8 cellular contexts compared by ENCODE assay signal in the genomic region with DNA sequence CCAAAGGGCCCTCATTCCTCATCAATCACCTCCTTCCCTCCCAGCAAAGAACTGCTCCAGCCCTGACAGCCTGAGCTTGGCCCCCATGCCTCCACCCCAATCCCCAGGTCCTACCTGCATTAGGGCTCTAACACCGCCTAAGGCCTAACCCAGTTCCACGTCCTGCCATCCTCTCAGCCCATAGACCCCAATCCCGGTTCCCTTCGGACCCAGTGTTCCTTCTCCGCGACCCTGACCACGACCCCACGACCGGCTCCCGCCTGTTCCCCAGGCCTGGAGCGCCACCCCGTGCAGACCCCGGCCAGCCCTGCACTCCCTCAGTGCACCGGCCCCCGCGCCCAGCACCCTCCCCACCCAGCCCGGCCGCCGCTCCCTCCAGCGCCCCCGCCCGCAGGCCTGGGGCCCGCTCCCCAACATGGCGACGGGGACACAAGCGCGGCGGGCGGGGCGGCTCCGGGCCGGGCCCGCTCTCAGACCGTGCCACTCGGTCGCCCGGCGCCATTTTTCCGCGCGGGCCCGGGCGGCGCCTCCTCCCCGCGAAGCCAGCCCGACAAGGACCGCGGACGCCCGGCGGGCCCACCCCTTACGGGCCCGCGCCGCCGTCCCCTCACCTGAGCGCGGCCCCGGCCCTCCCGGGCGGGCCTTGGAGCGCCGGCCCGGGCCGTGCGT. TPM values are rescaled to one million over a fixed set of nuclear protein-coding genes. Genes with fewer than 3 reads are reported as not detected.
DNase-seq lines count a peak whose midpoint lies in the region; ATAC-seq and TF ChIP-seq lines count a peak whose summit lies in the region.

No MANE protein-coding gene starts in this region.

- H3K27ac Mint-ChIP-seq in activated T-cell treated with anti-CD3 and anti-CD28 coated beads, Interleukin-2, amount 50 U/mL, for 24 hours, result peak overlapping the region; percentile 96

- TF ChIP-seq CTCF in esophagus muscularis mucosa (IDR thresholded peaks at IDR 0.05), result no peak

- H3K4me1 Mint-ChIP-seq in activated T-cell treated with anti-CD3 and anti-CD28 coated beads, Interleukin-2, amount 50 U/mL, for 24 hours (ENCODE audit: low read depth), result peaks cover 44% of the 10 kb centered on the region

- ATAC-seq in GM18907 (IDR thresholded peaks at IDR 0.05; ENCODE audit: unreplicated experiment) (peak; percentile 69), HG03175 (IDR thresholded peaks at IDR 0.05; ENCODE audit: unreplicated experiment) (peak; percentile 81)

- H3K4me3 Mint-ChIP-seq in activated T-cell treated with anti-CD3 and anti-CD28 coated beads, Interleukin-2, amount 50 U/mL, for 24 hours, result peak overlapping the region; percentile 96

- H3K36me3 Mint-ChIP-seq in activated T-cell treated with anti-CD3 and anti-CD28 coated beads, Interleukin-2, amount 50 U/mL, for 24 hours (ENCODE audit: low read depth), result peaks cover 18% of the 10 kb centered on the region

- no peaks in the 10 kb centered on the region for H3K9me3 Mint-ChIP-seq in activated T-cell treated with anti-CD3 and anti-CD28 coated beads, Interleukin-2, amount 50 U/mL, for 24 hours

- WGBS in esophagus muscularis mucosa, result under 1% methylated on average over 20 of the region's 67 CpGs

- peak overlapping the region; percentile 79 for H3K9ac ChIP-seq in NT2/D1 (ENCODE audit: insufficient read length, low read depth)

- intact Hi-C loops in esophagus muscularis mucosa (cut with DNase I), result no loop called here

- H3K4me1 ChIP-seq in NT2/D1 (ENCODE audit: insufficient read depth, insufficient read length) (no peaks in the 10 kb centered on the region), esophagus muscularis mucosa (peaks cover 34 to 51% (median 49%) of the 10 kb centered on the region in 4 donors), muscle layer of duodenum (ENCODE audit: control insufficient read depth in 1 of 2, insufficient read depth in 2 of 2, low read length in 2 of 2) (peaks cover 0 to 31% of the 10 kb centered on the region in 2 donors)

- peak; percentile 62 for DNase-seq in AG08395 (ENCODE audit: low spot score)
- peak; percentile 66 for DNase-seq in NT2/D1 (ENCODE audit: low read depth, low spot score)
- peak; percentile 79 for DNase-seq in activated T-cell treated with anti-CD3 and anti-CD28 coated beads, Interleukin-2, amount 50 U/mL, for 24 hours
- peak; percentile 90 for DNase-seq in esophagus muscularis mucosa (ENCODE audit: extremely low spot score)
- DNase-seq in stimulated activated CD8-positive, alpha-beta memory T cell treated with anti-CD3 and anti-CD28 coated beads, Interleukin-7, amount 100 ng/mL, for 24 hours (ENCODE audit: low read depth), result peak; percentile 29

- H3K27me3 ChIP-seq in NT2/D1 (ENCODE audit: insufficient read depth, insufficient read length) (no peaks in the 10 kb centered on the region), esophagus muscularis mucosa (no peaks in the 10 kb centered on the region), muscle layer of duodenum (ENCODE audit: low read depth, low read length) (no peaks in the 10 kb centered on the region)

- H3K4me3 ChIP-seq in NT2/D1 (ENCODE audit: insufficient read length, low read depth) (peak overlapping the region; percentile 86), esophagus muscularis mucosa (peak overlapping the region; percentile 84 to 100 (median 94)), muscle layer of duodenum (ENCODE audit: low read depth in 1 of 2, low read length in 2 of 2) (peak overlapping the region; percentile 84 to 96)

- no peaks in the 10 kb centered on the region for H3K9me3 ChIP-seq in NT2/D1 (ENCODE audit: insufficient read depth, low read length)
- no peaks in the 10 kb centered on the region for H3K9me3 ChIP-seq in esophagus muscularis mucosa
- H3K9me3 ChIP-seq in muscle layer of duodenum (ENCODE audit: control insufficient read depth in 1 of 2, low read length in 2 of 2), result no peaks in the 10 kb centered on the region

- no peak for TF ChIP-seq EP300 in esophagus muscularis mucosa (IDR thresholded peaks at IDR 0.05)

- no peaks in the 10 kb centered on the region for H3K27me3 Mint-ChIP-seq in activated T-cell treated with anti-CD3 and anti-CD28 coated beads, Interleukin-2, amount 50 U/mL, for 24 hours

- H3K36me3 ChIP-seq in NT2/D1 (ENCODE audit: insufficient read depth, insufficient read length, low read length), result no peaks in the 10 kb centered on the region
- no peaks in the 10 kb centered on the region for H3K36me3 ChIP-seq in esophagus muscularis mucosa
- no peaks in the 10 kb centered on the region for H3K36me3 ChIP-seq in muscle layer of duodenum (ENCODE audit: control insufficient read depth in 1 of 2, insufficient read depth in 2 of 2, low read length in 2 of 2)

- peak overlapping the region; percentile 89 to 93 (median 92) for H3K27ac ChIP-seq in esophagus muscularis mucosa (replicated peaks in 1 of 4)
- peak overlapping the region; percentile 87 for H3K27ac ChIP-seq in muscle layer of duodenum (ENCODE audit: low read length)

- TF ChIP-seq POLR2A in esophagus muscularis mucosa (IDR thresholded peaks at IDR 0.05; ENCODE audit: low read depth), result no peak

RNA-seq across cellular contexts. Expression of a gene that starts 0.5 kb away (rescaled TPM):
- 10 to 100 TPM; 14.9 to 30.2 (median 23.3) TPM for total RNA-seq in esophagus muscularis mucosa

RNA-seq across cellular contexts. Expression of a gene that starts 47.7 kb away (rescaled TPM):
- 10 to 100 TPM in 1 of 4 donors, 1 to 10 TPM in 3; 7.6 to 11.9 (median 9.4) TPM for total RNA-seq in esophagus muscularis mucosa

RNA-seq across cellular contexts. Expression of a gene that starts 51.4 kb away (rescaled TPM):
- 10 to 100 TPM; 34.8 to 90.7 (median 62.8) TPM for total RNA-seq in esophagus muscularis mucosa

Comparison
In these comparisons a context has a peak if more than half of its experiments do, and no peak if none do; other contexts are left out.
1. Peak in every context shown above with its lines: DNase-seq, ATAC-seq, H3K4me3 ChIP-seq and H3K27ac ChIP-seq.
2. DNase-seq: peak in every context shown above with its lines; median percentile 90 in esophagus muscularis mucosa; 79 in activated T-cell treated with anti-CD3 and anti-CD28 coated beads, Interleukin-2, amount 50 U/mL, for 24 hours; 66 in NT2/D1; 62 in AG08395; 29 in stimulated activated CD8-positive, alpha-beta memory T cell treated with anti-CD3 and anti-CD28 coated beads, Interleukin-7, amount 100 ng/mL, for 24 hours.